10 cellular contexts compared by ENCODE assay signal in genomic region chr2:84894131-84894586, GRCh38. TPM values are rescaled to one million over a fixed set of nuclear protein-coding genes. Genes with fewer than 3 reads are reported as not detected.
DNase-seq lines count a peak whose midpoint lies in the region; ATAC-seq and TF ChIP-seq lines count a peak whose summit lies in the region.
"Had no signal": no experiment of that assay in that cellular context is flagged by ENCODE, and none has a peak within 500 bp of the region (broad histone marks: within the 10 kb centered on the region; RNA-seq: fewer than 3 reads in every experiment).

No MANE protein-coding gene starts in this region.

- H3K9ac ChIP-seq in OCI-LY3 (ENCODE audit: low read length) = peak overlapping the region; percentile 5; the same call in 1 of the 2 replicates
- no peak overlapping the region for H3K9ac ChIP-seq in endodermal cell (ENCODE audit: extremely low read depth, low read length, poor library complexity, severe bottlenecking)
- peak overlapping the region in 1 of 2 donors; percentile 48 for H3K9ac ChIP-seq in colonic mucosa (ENCODE audit: low read depth in 2 of 2, low read length in 2 of 2)

- H3K36me3 ChIP-seq in OCI-LY3 (replicated peaks; ENCODE audit: low read depth, low read length) (no peaks in the 10 kb centered on the region), endodermal cell (ENCODE audit: control insufficient read depth, insufficient read depth, low read length) (no peaks in the 10 kb centered on the region), thymus (ENCODE audit: control insufficient read depth, insufficient read depth) (no peaks in the 10 kb centered on the region), colonic mucosa (no peaks in the 10 kb centered on the region)
- H3K36me3 ChIP-seq: suprapubic skin had no signal

- H3K4me2 ChIP-seq in OCI-LY3 (ENCODE audit: low read length) = peak overlapping the region; percentile 46

- no peak for ATAC-seq in HG03378 (IDR thresholded peaks at IDR 0.05; ENCODE audit: unreplicated experiment)

- H3K9me3 ChIP-seq in OCI-LY3 (ENCODE audit: insufficient read depth, low read length) (no peaks in the 10 kb centered on the region), endodermal cell (ENCODE audit: control insufficient read depth, low read length) (no peaks in the 10 kb centered on the region), thymus (ENCODE audit: control insufficient read depth) (no peaks in the 10 kb centered on the region), colonic mucosa (no peaks in the 10 kb centered on the region)
- H3K9me3 ChIP-seq: suprapubic skin had no signal

- H3K9me3 Mint-ChIP-seq in activated naive CD4-positive, alpha-beta T cell treated with anti-CD3 and anti-CD28 coated beads, Interleukin-2, amount 50 U/mL, for 24 hours = no peaks in the 10 kb centered on the region
- no peaks in the 10 kb centered on the region for H3K9me3 Mint-ChIP-seq in endodermal cell

- peak overlapping the region; percentile 96 for H3K27ac Mint-ChIP-seq in activated naive CD4-positive, alpha-beta T cell treated with anti-CD3 and anti-CD28 coated beads, Interleukin-2, amount 50 U/mL, for 24 hours
- no peak overlapping the region for H3K27ac Mint-ChIP-seq in endodermal cell

- no peak for TF ChIP-seq CTCF in OCI-LY3 (IDR thresholded peaks at IDR 0.05; ENCODE audit: low read depth, low read length)
- TF ChIP-seq CTCF in endodermal cell (conservative IDR thresholded peaks at IDR 0.05) = no peak
- TF ChIP-seq CTCF in colonic mucosa (IDR thresholded peaks at IDR 0.05) = no peak

- no peaks in the 10 kb centered on the region for H3K27me3 ChIP-seq in OCI-LY3 (ENCODE audit: low read depth, low read length)
- no peaks in the 10 kb centered on the region for H3K27me3 ChIP-seq in endodermal cell (ENCODE audit: control insufficient read depth, insufficient read depth, low read length, poor library complexity, severe bottlenecking)
- H3K27me3 ChIP-seq in thymus (ENCODE audit: control insufficient read depth, insufficient read depth) = no peaks in the 10 kb centered on the region
- no peaks in the 10 kb centered on the region for H3K27me3 ChIP-seq in colonic mucosa
- H3K27me3 ChIP-seq: suprapubic skin had no signal

- H3K27ac ChIP-seq in OCI-LY3 (ENCODE audit: low read length) (peak overlapping the region; percentile 20; the same call in 1 of the 2 replicates), endodermal cell (ENCODE audit: low read depth, low read length) (no peak overlapping the region), thymus (ENCODE audit: low read depth) (peak overlapping the region; percentile 47), colonic mucosa (no peak overlapping the region)
- H3K27ac ChIP-seq: suprapubic skin had no signal

- 82 to 95% methylated on average over 6 of the region's 6 CpGs for WGBS in endodermal cell (ENCODE audit: insufficient coverage in 1 of 2, insufficient read length in 1 of 2), 2 experiments
- WGBS in thymus = 88% methylated on average over 6 of the region's 6 CpGs

- H2AFZ ChIP-seq in OCI-LY3 (ENCODE audit: low read depth, low read length) = peak overlapping the region; percentile 83

- DNase-seq in activated naive CD4-positive, alpha-beta T cell treated with anti-CD3 and anti-CD28 coated beads, Interleukin-2, amount 50 U/mL, for 16 hours = no peak
- DNase-seq in endodermal cell = peak; percentile 80
- DNase-seq in colonic mucosa = no peak
- DNase-seq in activated gamma-delta T cell (lab: John Stamatoyannopoulos, UW) = no peak
- DNase-seq: right cardiac atrium had no signal

- H3K4me1 ChIP-seq in OCI-LY3 (ENCODE audit: low read length) = peaks cover 49% of the 10 kb centered on the region
- H3K4me1 ChIP-seq in endodermal cell (ENCODE audit: control insufficient read depth, insufficient read depth, low read length) = no peaks in the 10 kb centered on the region
- peaks cover 15% of the 10 kb centered on the region for H3K4me1 ChIP-seq in thymus (ENCODE audit: control insufficient read depth, insufficient read depth, low read length)
- H3K4me1 ChIP-seq in colonic mucosa = peaks cover 1% of the 10 kb centered on the region

- no peaks in the 10 kb centered on the region for H4K20me1 ChIP-seq in OCI-LY3 (ENCODE audit: insufficient read depth, low read length)

- H3K36me3 Mint-ChIP-seq in activated naive CD4-positive, alpha-beta T cell treated with anti-CD3 and anti-CD28 coated beads, Interleukin-2, amount 50 U/mL, for 24 hours = no peaks in the 10 kb centered on the region
- H3K36me3 Mint-ChIP-seq in endodermal cell (ENCODE audit: low read depth) = no peaks in the 10 kb centered on the region

- H3K79me2 ChIP-seq in OCI-LY3 (ENCODE audit: low read length) = no peaks in the 10 kb centered on the region

- no peaks in the 10 kb centered on the region for H3K27me3 Mint-ChIP-seq in activated naive CD4-positive, alpha-beta T cell treated with anti-CD3 and anti-CD28 coated beads, Interleukin-2, amount 50 U/mL, for 24 hours
- H3K27me3 Mint-ChIP-seq in endodermal cell (ENCODE audit: insufficient read depth) = no peaks in the 10 kb centered on the region

- peaks cover 58% of the 10 kb centered on the region for H3K4me1 Mint-ChIP-seq in activated naive CD4-positive, alpha-beta T cell treated with anti-CD3 and anti-CD28 coated beads, Interleukin-2, amount 50 U/mL, for 24 hours
- peaks cover 8% of the 10 kb centered on the region for H3K4me1 Mint-ChIP-seq in endodermal cell

- H3K4me3 ChIP-seq in OCI-LY3 (ENCODE audit: low read length) (no peak overlapping the region), endodermal cell (ENCODE audit: low read length) (no peak overlapping the region), thymus (ENCODE audit: low read length) (no peak overlapping the region), colonic mucosa (no peak overlapping the region)
- H3K4me3 ChIP-seq: suprapubic skin had no signal

- intact Hi-C loops in colonic mucosa (cut with DNase I) = no loop called here

- H3K4me3 Mint-ChIP-seq in activated naive CD4-positive, alpha-beta T cell treated with anti-CD3 and anti-CD28 coated beads, Interleukin-2, amount 50 U/mL, for 24 hours = peak overlapping the region; percentile 72
- no peak overlapping the region for H3K4me3 Mint-ChIP-seq in endodermal cell

RNA-seq across cellular contexts. Expression of gene TMSB10, which starts 11.3 kb away (rescaled TPM):
- total RNA-seq in endodermal cell = 1,000 to 10,000 TPM; 2,719 to 2,976 TPM
- 2,581 TPM for polyA plus RNA-seq in endodermal cell (2013, experiment 1 of 2)
- polyA plus RNA-seq in endodermal cell (2013, experiment 2 of 2) = 2,852 TPM
- 5,628 TPM for polyA plus RNA-seq in thymus
- 1,000 to 10,000 TPM; 2,226 to 3,150 TPM for total RNA-seq in colonic mucosa

RNA-seq across cellular contexts. Expression of gene TRABD2A, which starts 13.3 kb away (rescaled TPM):
- total RNA-seq in endodermal cell (1 to 10 TPM; 4.8 to 7.7 TPM), colonic mucosa (100 to 1,000 TPM in 1 of 2 donors, 10 to 100 TPM in 1; 88.1 to 158 TPM)
- 2.1 TPM for polyA plus RNA-seq in endodermal cell (2013, experiment 1 of 2)
- polyA plus RNA-seq in endodermal cell (2013, experiment 2 of 2) = 2.0 TPM
- polyA plus RNA-seq in thymus = 13.8 TPM

Comparison
In these comparisons a context has a peak if more than half of its experiments do, and no peak if none do; other contexts are left out.
1. H3K27ac ChIP-seq: peak in OCI-LY3 (single experiment) and thymus (single experiment); none in endodermal cell (single experiment) and colonic mucosa (single experiment).
2. RNA of gene TRABD2A, which starts 13.3 kb away (total RNA-seq): 88.1 to 158 TPM in colonic mucosa; 4.8 to 7.7 TPM in endodermal cell; every median in the first group is over 10 times any median in the second.